ENCODE assay signal across 1 cellular context in genomic region chr10:69318087-69318996, GRCh38.
TF ChIP-seq lines count a peak whose summit lies in the region.

No MANE protein-coding gene starts in this region.

TF ChIP-seq in K562, 482 proteins besides CTCF, POLR2A, EP300 and RAD21 (continued from another document and continues in another):
- peak; percentile 75; the same call in 1 of the 2 replicates for TF ChIP-seq ARID4B (CRISPR knock-in tag; IDR thresholded peaks at IDR 0.05)
- TF ChIP-seq SIX5 (IDR thresholded peaks at IDR 0.05; ENCODE audit: borderline replicate concordance in 1 of 2, insufficient read depth in 1 of 2, low read depth in 1 of 2, low read length in 2 of 2) = no peak
- TF ChIP-seq, protein P1, sequence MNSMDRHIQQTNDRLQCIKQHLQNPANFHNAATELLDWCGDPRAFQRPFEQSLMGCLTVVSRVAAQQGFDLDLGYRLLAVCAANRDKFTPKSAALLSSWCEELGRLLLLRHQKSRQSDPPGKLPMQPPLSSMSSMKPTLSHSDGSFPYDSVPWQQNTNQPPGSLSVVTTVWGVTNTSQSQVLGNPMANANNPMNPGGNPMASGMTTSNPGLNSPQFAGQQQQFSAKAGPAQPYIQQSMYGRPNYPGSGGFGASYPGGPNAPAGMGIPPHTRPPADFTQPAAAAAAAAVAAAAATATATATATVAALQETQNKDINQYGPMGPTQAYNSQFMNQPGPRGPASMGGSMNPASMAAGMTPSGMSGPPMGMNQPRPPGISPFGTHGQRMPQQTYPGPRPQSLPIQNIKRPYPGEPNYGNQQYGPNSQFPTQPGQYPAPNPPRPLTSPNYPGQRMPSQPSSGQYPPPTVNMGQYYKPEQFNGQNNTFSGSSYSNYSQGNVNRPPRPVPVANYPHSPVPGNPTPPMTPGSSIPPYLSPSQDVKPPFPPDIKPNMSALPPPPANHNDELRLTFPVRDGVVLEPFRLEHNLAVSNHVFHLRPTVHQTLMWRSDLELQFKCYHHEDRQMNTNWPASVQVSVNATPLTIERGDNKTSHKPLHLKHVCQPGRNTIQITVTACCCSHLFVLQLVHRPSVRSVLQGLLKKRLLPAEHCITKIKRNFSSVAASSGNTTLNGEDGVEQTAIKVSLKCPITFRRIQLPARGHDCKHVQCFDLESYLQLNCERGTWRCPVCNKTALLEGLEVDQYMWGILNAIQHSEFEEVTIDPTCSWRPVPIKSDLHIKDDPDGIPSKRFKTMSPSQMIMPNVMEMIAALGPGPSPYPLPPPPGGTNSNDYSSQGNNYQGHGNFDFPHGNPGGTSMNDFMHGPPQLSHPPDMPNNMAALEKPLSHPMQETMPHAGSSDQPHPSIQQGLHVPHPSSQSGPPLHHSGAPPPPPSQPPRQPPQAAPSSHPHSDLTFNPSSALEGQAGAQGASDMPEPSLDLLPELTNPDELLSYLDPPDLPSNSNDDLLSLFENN (IDR thresholded peaks at IDR 0.05; ENCODE audit: low read depth in 2 of 2, low read length in 2 of 2) = no peak
- TF ChIP-seq ZNF354B (CRISPR knock-in tag; IDR thresholded peaks at IDR 0.05) = no peak
- TF ChIP-seq PTBP1 (IDR thresholded peaks at IDR 0.05; ENCODE audit: low read depth, low read length) = no peak
- TF ChIP-seq, protein P2, sequence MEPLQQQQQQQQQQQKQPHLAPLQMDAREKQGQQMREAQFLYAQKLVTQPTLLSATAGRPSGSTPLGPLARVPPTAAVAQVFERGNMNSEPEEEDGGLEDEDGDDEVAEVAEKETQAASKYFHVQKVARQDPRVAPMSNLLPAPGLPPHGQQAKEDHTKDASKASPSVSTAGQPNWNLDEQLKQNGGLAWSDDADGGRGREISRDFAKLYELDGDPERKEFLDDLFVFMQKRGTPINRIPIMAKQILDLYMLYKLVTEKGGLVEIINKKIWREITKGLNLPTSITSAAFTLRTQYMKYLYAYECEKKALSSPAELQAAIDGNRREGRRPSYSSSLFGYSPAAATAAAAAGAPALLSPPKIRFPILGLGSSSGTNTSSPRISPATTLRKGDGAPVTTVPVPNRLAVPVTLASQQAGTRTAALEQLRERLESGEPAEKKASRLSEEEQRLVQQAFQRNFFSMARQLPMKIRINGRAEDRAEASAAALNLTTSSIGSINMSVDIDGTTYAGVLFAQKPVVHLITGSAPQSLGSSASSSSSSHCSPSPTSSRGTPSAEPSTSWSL (CRISPR knock-in tag; IDR thresholded peaks at IDR 0.05; ENCODE audit: borderline replicate concordance) = no peak
- peak; percentile 37; the same call in 1 of the 2 replicates for TF ChIP-seq HDAC8 (tag; IDR thresholded peaks at IDR 0.05)
- TF ChIP-seq TRIM28 (IDR thresholded peaks at IDR 0.05) = no peak
- TF ChIP-seq CHAMP1 (IDR thresholded peaks at IDR 0.05) = no peak
- TF ChIP-seq POLR2AphosphoS5 (IDR thresholded peaks at IDR 0.05; ENCODE audit: control insufficient read depth, insufficient read depth, low read depth, low read length) = no peak
- TF ChIP-seq POLR2G (IDR thresholded peaks at IDR 0.05; ENCODE audit: low read depth, low read length) = peak; percentile 69
- no peak; the same call in 1 of the 2 replicates for TF ChIP-seq ZNF584 (CRISPR knock-in tag; IDR thresholded peaks at IDR 0.05; ENCODE audit: low read depth)
- no peak for TF ChIP-seq CHCHD3 (CRISPR knock-in tag; IDR thresholded peaks at IDR 0.05)
- TF ChIP-seq GTF2F1 (IDR thresholded peaks at IDR 0.05; ENCODE audit: low read depth, low read length) = no peak
- TF ChIP-seq DACH1 (IDR thresholded peaks at IDR 0.05; ENCODE audit: partially characterized antibody) = no peak
- no peak for TF ChIP-seq SNRNP70 (optimal IDR thresholded peaks at IDR 0.05; ENCODE audit: low read depth, low read length)
- TF ChIP-seq ZNF143 (CRISPR knock-in tag; IDR thresholded peaks at IDR 0.05) = no peak
- TF ChIP-seq, protein P3, sequence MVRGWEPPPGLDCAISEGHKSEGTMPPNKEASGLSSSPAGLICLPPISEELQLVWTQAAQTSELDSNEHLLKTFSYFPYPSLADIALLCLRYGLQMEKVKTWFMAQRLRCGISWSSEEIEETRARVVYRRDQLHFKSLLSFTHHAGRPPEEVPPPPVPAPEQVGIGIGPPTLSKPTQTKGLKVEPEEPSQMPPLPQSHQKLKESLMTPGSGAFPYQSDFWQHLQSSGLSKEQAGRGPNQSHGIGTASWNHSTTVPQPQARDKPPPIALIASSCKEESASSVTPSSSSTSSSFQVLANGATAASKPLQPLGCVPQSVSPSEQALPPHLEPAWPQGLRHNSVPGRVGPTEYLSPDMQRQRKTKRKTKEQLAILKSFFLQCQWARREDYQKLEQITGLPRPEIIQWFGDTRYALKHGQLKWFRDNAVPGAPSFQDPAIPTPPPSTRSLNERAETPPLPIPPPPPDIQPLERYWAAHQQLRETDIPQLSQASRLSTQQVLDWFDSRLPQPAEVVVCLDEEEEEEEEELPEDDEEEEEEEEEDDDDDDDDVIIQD (CRISPR knock-in tag; IDR thresholded peaks at IDR 0.05) = no peak
- TF ChIP-seq CCAR2 (IDR thresholded peaks at IDR 0.05; ENCODE audit: low read depth, low read length) = no peak
- TF ChIP-seq SIN3A (IDR thresholded peaks at IDR 0.05; ENCODE audit: borderline replicate concordance in 2 of 2, control insufficient read depth in 1 of 2, low read depth in 2 of 2, low read length in 2 of 2) = peak; percentile 58 to 81; a peak in 1 of 4 replicates
- no peak for TF ChIP-seq HDAC6 (IDR thresholded peaks at IDR 0.05; ENCODE audit: low read depth, low read length)
- TF ChIP-seq SIN3B (IDR thresholded peaks at IDR 0.05; ENCODE audit: low read depth) = no peak
- no peak for TF ChIP-seq DNMT1 (IDR thresholded peaks at IDR 0.05)
- no peak for TF ChIP-seq ZNF165 (CRISPR knock-in tag; IDR thresholded peaks at IDR 0.05; ENCODE audit: borderline replicate concordance)
- no peak for TF ChIP-seq ZBTB8A (IDR thresholded peaks at IDR 0.05; ENCODE audit: partially characterized antibody)
- TF ChIP-seq DPF2 (IDR thresholded peaks at IDR 0.05) = peak; percentile 12; the same call in 1 of the 2 replicates
- no peak; a peak in 1 of 4 replicates for TF ChIP-seq TEAD1 (CRISPR knock-in tag; IDR thresholded peaks at IDR 0.05)
- TF ChIP-seq ARNT (IDR thresholded peaks at IDR 0.05) = no peak
- TF ChIP-seq PTRF (tag; IDR thresholded peaks at IDR 0.05) = no peak
- TF ChIP-seq, protein P4, sequence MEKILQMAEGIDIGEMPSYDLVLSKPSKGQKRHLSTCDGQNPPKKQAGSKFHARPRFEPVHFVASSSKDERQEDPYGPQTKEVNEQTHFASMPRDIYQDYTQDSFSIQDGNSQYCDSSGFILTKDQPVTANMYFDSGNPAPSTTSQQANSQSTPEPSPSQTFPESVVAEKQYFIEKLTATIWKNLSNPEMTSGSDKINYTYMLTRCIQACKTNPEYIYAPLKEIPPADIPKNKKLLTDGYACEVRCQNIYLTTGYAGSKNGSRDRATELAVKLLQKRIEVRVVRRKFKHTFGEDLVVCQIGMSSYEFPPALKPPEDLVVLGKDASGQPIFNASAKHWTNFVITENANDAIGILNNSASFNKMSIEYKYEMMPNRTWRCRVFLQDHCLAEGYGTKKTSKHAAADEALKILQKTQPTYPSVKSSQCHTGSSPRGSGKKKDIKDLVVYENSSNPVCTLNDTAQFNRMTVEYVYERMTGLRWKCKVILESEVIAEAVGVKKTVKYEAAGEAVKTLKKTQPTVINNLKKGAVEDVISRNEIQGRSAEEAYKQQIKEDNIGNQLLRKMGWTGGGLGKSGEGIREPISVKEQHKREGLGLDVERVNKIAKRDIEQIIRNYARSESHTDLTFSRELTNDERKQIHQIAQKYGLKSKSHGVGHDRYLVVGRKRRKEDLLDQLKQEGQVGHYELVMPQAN (IDR thresholded peaks at IDR 0.05; ENCODE audit: borderline replicate concordance) = peak; percentile 62; the same call in 1 of the 2 replicates
- TF ChIP-seq, protein P5, sequence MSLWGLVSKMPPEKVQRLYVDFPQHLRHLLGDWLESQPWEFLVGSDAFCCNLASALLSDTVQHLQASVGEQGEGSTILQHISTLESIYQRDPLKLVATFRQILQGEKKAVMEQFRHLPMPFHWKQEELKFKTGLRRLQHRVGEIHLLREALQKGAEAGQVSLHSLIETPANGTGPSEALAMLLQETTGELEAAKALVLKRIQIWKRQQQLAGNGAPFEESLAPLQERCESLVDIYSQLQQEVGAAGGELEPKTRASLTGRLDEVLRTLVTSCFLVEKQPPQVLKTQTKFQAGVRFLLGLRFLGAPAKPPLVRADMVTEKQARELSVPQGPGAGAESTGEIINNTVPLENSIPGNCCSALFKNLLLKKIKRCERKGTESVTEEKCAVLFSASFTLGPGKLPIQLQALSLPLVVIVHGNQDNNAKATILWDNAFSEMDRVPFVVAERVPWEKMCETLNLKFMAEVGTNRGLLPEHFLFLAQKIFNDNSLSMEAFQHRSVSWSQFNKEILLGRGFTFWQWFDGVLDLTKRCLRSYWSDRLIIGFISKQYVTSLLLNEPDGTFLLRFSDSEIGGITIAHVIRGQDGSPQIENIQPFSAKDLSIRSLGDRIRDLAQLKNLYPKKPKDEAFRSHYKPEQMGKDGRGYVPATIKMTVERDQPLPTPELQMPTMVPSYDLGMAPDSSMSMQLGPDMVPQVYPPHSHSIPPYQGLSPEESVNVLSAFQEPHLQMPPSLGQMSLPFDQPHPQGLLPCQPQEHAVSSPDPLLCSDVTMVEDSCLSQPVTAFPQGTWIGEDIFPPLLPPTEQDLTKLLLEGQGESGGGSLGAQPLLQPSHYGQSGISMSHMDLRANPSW (CRISPR knock-in tag; IDR thresholded peaks at IDR 0.05) = no peak
- TF ChIP-seq ZNF644 (tag; IDR thresholded peaks at IDR 0.05; ENCODE audit: low read depth) = 0 out of 2 replicates have a peak, but pooled peaks have one; percentile 37
- TF ChIP-seq ZNF274 (IDR thresholded peaks at IDR 0.05; ENCODE audit: borderline replicate concordance, low read depth, low read length) = no peak
- TF ChIP-seq SREBF2 (CRISPR knock-in tag; IDR thresholded peaks at IDR 0.05) = no peak
- TF ChIP-seq ZNF586 (CRISPR knock-in tag; conservative IDR thresholded peaks at IDR 0.05) = no peak
- no peak for TF ChIP-seq MAFF (IDR thresholded peaks at IDR 0.05; ENCODE audit: low read length)
- TF ChIP-seq, protein P6, sequence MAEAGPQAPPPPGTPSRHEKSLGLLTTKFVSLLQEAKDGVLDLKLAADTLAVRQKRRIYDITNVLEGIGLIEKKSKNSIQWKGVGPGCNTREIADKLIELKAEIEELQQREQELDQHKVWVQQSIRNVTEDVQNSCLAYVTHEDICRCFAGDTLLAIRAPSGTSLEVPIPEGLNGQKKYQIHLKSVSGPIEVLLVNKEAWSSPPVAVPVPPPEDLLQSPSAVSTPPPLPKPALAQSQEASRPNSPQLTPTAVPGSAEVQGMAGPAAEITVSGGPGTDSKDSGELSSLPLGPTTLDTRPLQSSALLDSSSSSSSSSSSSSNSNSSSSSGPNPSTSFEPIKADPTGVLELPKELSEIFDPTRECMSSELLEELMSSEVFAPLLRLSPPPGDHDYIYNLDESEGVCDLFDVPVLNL (CRISPR knock-in tag; IDR thresholded peaks at IDR 0.05; ENCODE audit: low read depth) = no peak
- TF ChIP-seq ZNF830 (CRISPR knock-in tag; IDR thresholded peaks at IDR 0.05) = no peak
- TF ChIP-seq ZNF121 (CRISPR knock-in tag; conservative IDR thresholded peaks at IDR 0.05) = no peak
- no peak for TF ChIP-seq MAFG (tag; conservative IDR thresholded peaks at IDR 0.05)
- no peak for TF ChIP-seq TCF7 (IDR thresholded peaks at IDR 0.05; ENCODE audit: borderline replicate concordance)
- TF ChIP-seq PPARD (CRISPR knock-in tag; IDR thresholded peaks at IDR 0.05) = no peak
- TF ChIP-seq NR3C1 (CRISPR knock-in tag; IDR thresholded peaks at IDR 0.05) = no peak
- TF ChIP-seq NFE2 (IDR thresholded peaks at IDR 0.05; ENCODE audit: low read depth) = no peak
